Comparison of ENCODE assay signal across 1 cellular context in the genomic region with DNA sequence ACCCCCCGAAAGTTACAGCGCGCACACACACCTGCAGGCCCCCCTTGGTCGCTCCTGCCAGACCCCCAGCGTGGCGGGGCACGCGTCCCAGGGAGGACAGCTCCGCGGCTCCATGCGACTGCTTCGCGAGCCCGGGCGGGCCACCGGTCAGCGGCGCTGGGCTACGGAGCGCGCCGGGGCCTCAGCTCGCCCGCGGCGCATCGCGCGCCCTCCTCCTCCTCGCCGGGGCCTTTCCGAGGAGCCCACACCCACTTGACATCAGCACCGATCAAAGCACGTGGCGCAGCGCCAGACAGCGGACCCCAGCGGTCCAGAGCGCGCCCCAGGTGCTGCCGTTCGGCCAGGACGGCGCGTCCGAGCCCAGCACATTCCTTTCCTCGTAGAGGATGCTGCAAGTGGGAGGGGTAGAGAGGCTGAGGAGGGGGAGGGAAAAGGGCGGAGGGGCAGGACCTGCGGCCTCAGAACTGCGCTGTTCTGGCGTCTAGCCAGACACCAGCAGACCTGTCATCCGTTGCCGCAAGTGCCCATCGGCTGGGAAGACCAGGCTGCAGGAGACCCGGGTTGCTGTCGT.
TF ChIP-seq lines count a peak whose summit lies in the region.

No MANE protein-coding gene starts in this region.

TF ChIP-seq in HepG2, 621 proteins besides CTCF, POLR2A, EP300 and RAD21 (continued from another document and continues in another):
- TF ChIP-seq, protein P1, sequence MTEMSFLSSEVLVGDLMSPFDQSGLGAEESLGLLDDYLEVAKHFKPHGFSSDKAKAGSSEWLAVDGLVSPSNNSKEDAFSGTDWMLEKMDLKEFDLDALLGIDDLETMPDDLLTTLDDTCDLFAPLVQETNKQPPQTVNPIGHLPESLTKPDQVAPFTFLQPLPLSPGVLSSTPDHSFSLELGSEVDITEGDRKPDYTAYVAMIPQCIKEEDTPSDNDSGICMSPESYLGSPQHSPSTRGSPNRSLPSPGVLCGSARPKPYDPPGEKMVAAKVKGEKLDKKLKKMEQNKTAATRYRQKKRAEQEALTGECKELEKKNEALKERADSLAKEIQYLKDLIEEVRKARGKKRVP (CRISPR knock-in tag; IDR thresholded peaks at IDR 0.05) = no peak
- TF ChIP-seq FOXA1 (IDR thresholded peaks at IDR 0.05) (no peak), FOXA1 (CRISPR knock-in tag; IDR thresholded peaks at IDR 0.05) (no peak), ZNF746 (CRISPR knock-in tag; IDR thresholded peaks at IDR 0.05) (no peak), IKZF1 (IDR thresholded peaks at IDR 0.05) (no peak), ZNF430 (CRISPR knock-in tag; IDR thresholded peaks at IDR 0.05) (0 out of 2 replicates have a peak, but pooled peaks have one; percentile 39), ZNF713 (CRISPR knock-in tag; IDR thresholded peaks at IDR 0.05) (no peak), HES4 (CRISPR knock-in tag; IDR thresholded peaks at IDR 0.05; ENCODE audit: borderline replicate concordance) (no peak), NONO (IDR thresholded peaks at IDR 0.05) (no peak), NONO (CRISPR knock-in tag; conservative IDR thresholded peaks at IDR 0.05) (0 out of 2 replicates have a peak, but pooled peaks have one; percentile 16), ZNF629 (CRISPR knock-in tag; conservative IDR thresholded peaks at IDR 0.05) (no peak), ZNF607 (CRISPR knock-in tag; IDR thresholded peaks at IDR 0.05; ENCODE audit: borderline replicate concordance) (no peak), ZNF446 (CRISPR knock-in tag; IDR thresholded peaks at IDR 0.05) (0 out of 2 replicates have a peak, but pooled peaks have one; percentile 19), ZNF281 (CRISPR knock-in tag; IDR thresholded peaks at IDR 0.05; ENCODE audit: borderline replicate concordance) (peak; percentile 30; the same call in 1 of the 2 replicates), KDM6A (CRISPR knock-in tag; IDR thresholded peaks at IDR 0.05; ENCODE audit: low read depth) (no peak), PRDM15 (CRISPR knock-in tag; IDR thresholded peaks at IDR 0.05) (no peak), POLR2AphosphoS2 (IDR thresholded peaks at IDR 0.05; ENCODE audit: low read depth, low read length) (no peak), ZBTB2 (CRISPR knock-in tag; IDR thresholded peaks at IDR 0.05; ENCODE audit: low read depth) (no peak), PRMT3 (CRISPR knock-in tag; IDR thresholded peaks at IDR 0.05; ENCODE audit: borderline replicate concordance, low read depth) (no peak), REXO4 (CRISPR knock-in tag; IDR thresholded peaks at IDR 0.05; ENCODE audit: borderline replicate concordance) (0 out of 2 replicates have a peak, but pooled peaks have one; percentile 47), NRL (CRISPR knock-in tag; IDR thresholded peaks at IDR 0.05; ENCODE audit: borderline replicate concordance) (no peak), ZNF460 (CRISPR knock-in tag; IDR thresholded peaks at IDR 0.05; ENCODE audit: borderline replicate concordance) (no peak)
- TF ChIP-seq, protein P2, sequence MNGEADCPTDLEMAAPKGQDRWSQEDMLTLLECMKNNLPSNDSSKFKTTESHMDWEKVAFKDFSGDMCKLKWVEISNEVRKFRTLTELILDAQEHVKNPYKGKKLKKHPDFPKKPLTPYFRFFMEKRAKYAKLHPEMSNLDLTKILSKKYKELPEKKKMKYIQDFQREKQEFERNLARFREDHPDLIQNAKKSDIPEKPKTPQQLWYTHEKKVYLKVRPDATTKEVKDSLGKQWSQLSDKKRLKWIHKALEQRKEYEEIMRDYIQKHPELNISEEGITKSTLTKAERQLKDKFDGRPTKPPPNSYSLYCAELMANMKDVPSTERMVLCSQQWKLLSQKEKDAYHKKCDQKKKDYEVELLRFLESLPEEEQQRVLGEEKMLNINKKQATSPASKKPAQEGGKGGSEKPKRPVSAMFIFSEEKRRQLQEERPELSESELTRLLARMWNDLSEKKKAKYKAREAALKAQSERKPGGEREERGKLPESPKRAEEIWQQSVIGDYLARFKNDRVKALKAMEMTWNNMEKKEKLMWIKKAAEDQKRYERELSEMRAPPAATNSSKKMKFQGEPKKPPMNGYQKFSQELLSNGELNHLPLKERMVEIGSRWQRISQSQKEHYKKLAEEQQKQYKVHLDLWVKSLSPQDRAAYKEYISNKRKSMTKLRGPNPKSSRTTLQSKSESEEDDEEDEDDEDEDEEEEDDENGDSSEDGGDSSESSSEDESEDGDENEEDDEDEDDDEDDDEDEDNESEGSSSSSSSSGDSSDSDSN (CRISPR knock-in tag; IDR thresholded peaks at IDR 0.05) = peak; percentile 77
- TF ChIP-seq, protein P3, sequence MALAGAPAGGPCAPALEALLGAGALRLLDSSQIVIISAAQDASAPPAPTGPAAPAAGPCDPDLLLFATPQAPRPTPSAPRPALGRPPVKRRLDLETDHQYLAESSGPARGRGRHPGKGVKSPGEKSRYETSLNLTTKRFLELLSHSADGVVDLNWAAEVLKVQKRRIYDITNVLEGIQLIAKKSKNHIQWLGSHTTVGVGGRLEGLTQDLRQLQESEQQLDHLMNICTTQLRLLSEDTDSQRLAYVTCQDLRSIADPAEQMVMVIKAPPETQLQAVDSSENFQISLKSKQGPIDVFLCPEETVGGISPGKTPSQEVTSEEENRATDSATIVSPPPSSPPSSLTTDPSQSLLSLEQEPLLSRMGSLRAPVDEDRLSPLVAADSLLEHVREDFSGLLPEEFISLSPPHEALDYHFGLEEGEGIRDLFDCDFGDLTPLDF (CRISPR knock-in tag; IDR thresholded peaks at IDR 0.05) = no peak
- TF ChIP-seq, protein P4, sequence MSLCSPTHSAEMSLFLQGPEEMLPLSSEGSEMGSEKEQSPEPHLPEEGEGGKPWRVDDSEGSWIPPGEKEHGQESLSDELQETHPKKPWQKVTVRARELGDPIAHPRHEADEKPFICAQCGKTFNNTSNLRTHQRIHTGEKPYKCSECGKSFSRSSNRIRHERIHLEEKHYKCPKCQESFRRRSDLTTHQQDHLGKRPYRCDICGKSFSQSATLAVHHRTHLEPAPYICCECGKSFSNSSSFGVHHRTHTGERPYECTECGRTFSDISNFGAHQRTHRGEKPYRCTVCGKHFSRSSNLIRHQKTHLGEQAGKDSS (CRISPR knock-in tag; IDR thresholded peaks at IDR 0.05; ENCODE audit: borderline replicate concordance, low read depth) = no peak
- TF ChIP-seq, protein P5, sequence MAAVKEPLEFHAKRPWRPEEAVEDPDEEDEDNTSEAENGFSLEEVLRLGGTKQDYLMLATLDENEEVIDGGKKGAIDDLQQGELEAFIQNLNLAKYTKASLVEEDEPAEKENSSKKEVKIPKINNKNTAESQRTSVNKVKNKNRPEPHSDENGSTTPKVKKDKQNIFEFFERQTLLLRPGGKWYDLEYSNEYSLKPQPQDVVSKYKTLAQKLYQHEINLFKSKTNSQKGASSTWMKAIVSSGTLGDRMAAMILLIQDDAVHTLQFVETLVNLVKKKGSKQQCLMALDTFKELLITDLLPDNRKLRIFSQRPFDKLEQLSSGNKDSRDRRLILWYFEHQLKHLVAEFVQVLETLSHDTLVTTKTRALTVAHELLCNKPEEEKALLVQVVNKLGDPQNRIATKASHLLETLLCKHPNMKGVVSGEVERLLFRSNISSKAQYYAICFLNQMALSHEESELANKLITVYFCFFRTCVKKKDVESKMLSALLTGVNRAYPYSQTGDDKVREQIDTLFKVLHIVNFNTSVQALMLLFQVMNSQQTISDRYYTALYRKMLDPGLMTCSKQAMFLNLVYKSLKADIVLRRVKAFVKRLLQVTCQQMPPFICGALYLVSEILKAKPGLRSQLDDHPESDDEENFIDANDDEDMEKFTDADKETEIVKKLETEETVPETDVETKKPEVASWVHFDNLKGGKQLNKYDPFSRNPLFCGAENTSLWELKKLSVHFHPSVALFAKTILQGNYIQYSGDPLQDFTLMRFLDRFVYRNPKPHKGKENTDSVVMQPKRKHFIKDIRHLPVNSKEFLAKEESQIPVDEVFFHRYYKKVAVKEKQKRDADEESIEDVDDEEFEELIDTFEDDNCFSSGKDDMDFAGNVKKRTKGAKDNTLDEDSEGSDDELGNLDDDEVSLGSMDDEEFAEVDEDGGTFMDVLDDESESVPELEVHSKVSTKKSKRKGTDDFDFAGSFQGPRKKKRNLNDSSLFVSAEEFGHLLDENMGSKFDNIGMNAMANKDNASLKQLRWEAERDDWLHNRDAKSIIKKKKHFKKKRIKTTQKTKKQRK (IDR thresholded peaks at IDR 0.05; ENCODE audit: low read length) = no peak
- TF ChIP-seq, protein P6, sequence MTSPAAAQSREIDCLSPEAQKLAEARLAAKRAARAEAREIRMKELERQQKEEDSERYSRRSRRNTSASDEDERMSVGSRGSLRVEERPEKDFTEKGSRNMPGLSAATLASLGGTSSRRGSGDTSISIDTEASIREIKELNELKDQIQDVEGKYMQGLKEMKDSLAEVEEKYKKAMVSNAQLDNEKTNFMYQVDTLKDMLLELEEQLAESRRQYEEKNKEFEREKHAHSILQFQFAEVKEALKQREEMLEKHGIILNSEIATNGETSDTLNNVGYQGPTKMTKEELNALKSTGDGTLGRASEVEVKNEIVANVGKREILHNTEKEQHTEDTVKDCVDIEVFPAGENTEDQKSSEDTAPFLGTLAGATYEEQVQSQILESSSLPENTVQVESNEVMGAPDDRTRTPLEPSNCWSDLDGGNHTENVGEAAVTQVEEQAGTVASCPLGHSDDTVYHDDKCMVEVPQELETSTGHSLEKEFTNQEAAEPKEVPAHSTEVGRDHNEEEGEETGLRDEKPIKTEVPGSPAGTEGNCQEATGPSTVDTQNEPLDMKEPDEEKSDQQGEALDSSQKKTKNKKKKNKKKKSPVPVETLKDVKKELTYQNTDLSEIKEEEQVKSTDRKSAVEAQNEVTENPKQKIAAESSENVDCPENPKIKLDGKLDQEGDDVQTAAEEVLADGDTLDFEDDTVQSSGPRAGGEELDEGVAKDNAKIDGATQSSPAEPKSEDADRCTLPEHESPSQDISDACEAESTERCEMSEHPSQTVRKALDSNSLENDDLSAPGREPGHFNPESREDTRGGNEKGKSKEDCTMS (CRISPR knock-in tag; conservative IDR thresholded peaks at IDR 0.05) = no peak
- TF ChIP-seq, protein P7, sequence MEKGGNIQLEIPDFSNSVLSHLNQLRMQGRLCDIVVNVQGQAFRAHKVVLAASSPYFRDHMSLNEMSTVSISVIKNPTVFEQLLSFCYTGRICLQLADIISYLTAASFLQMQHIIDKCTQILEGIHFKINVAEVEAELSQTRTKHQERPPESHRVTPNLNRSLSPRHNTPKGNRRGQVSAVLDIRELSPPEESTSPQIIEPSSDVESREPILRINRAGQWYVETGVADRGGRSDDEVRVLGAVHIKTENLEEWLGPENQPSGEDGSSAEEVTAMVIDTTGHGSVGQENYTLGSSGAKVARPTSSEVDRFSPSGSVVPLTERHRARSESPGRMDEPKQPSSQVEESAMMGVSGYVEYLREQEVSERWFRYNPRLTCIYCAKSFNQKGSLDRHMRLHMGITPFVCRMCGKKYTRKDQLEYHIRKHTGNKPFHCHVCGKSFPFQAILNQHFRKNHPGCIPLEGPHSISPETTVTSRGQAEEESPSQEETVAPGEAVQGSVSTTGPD (CRISPR knock-in tag; IDR thresholded peaks at IDR 0.05) = no peak
